ENCODE assay signal across 11 cellular contexts in genomic region chr2:186570587-186570986, GRCh38. TPM values are rescaled to one million over a fixed set of nuclear protein-coding genes. Genes with fewer than 3 reads are reported as not detected.
DNase-seq lines count a peak whose midpoint lies in the region; ATAC-seq, FAIRE-seq and TF ChIP-seq lines count a peak whose summit lies in the region.
"Had no signal": no experiment of that assay in that cellular context is flagged by ENCODE, and none has a peak within 500 bp of the region (broad histone marks: within the 10 kb centered on the region; RNA-seq: fewer than 3 reads in every experiment).

No MANE protein-coding gene starts in this region.

- H3K9me3 ChIP-seq in HCT116 (ENCODE audit: control insufficient read depth in 1 of 2, insufficient read depth in 1 of 2, low read depth in 1 of 2, low read length in 2 of 2), result no peaks in the 10 kb centered on the region
- no peaks in the 10 kb centered on the region for H3K9me3 ChIP-seq in fibroblast of lung (ENCODE audit: control insufficient read depth, insufficient read depth, low read depth, low read length)
- H3K9me3 ChIP-seq in pancreas, result no peaks in the 10 kb centered on the region
- no peaks in the 10 kb centered on the region for H3K9me3 ChIP-seq in CD4-positive, alpha-beta memory T cell (ENCODE audit: control insufficient read depth in 1 of 2, low read length in 2 of 2)
- H3K9me3 ChIP-seq: tibial artery had no signal

- no peaks in the 10 kb centered on the region for H3K9me2 ChIP-seq in HCT116 (ENCODE audit: insufficient read depth)

- no peaks in the 10 kb centered on the region for H4K20me1 ChIP-seq in HCT116 (ENCODE audit: insufficient read depth)
- no peaks in the 10 kb centered on the region for H4K20me1 ChIP-seq in fibroblast of lung (ENCODE audit: control insufficient read depth, extremely low read depth, insufficient read depth, low read length)

- H3K27me3 ChIP-seq in HCT116 (ENCODE audit: insufficient read depth, low read length), result no peaks in the 10 kb centered on the region
- H3K27me3 ChIP-seq in fibroblast of lung (ENCODE audit: control insufficient read depth, insufficient read depth, low read length), result no peaks in the 10 kb centered on the region
- H3K27me3 ChIP-seq in pancreas, result no peaks in the 10 kb centered on the region
- no peaks in the 10 kb centered on the region for H3K27me3 ChIP-seq in CD4-positive, alpha-beta memory T cell (ENCODE audit: insufficient read depth, low read length)
- H3K27me3 ChIP-seq: dorsolateral prefrontal cortex, tibial artery had no signal

- CTCF ChIA-PET in HCT116 (lab: Charles Lee), result interaction anchor here (0.6 kb wide), 1 partner anchor 56 kb away, joined by 3 read pairs; no protein-coding TSS in a partner anchor
- CTCF ChIA-PET in CD4-positive, alpha-beta memory T cell (lab: Charles Lee; ENCODE audit: partially characterized antibody), result no interaction called here

- H2AFZ ChIP-seq in HCT116 (ENCODE audit: low read depth, low read length, poor library complexity, severe bottlenecking) (peak overlapping the region; percentile 28), fibroblast of lung (ENCODE audit: low read length) (no peak overlapping the region)

- peaks cover 31 to 43% of the 10 kb centered on the region in 2 experiments for H3K4me1 ChIP-seq in HCT116 (ENCODE audit: control insufficient read depth in 1 of 2, insufficient read depth in 2 of 2, low read length in 2 of 2)
- no peaks in the 10 kb centered on the region for H3K4me1 ChIP-seq in fibroblast of lung (ENCODE audit: control insufficient read depth, extremely low read depth, insufficient read depth, low read length)
- H3K4me1 ChIP-seq in pancreas, result peaks cover 0 to 16% (median 0%) of the 10 kb centered on the region in 3 donors
- H3K4me1 ChIP-seq in CD4-positive, alpha-beta memory T cell (ENCODE audit: insufficient read depth, low read length), result no peaks in the 10 kb centered on the region

- H3K36me3 Mint-ChIP-seq in CD4-positive, alpha-beta memory T cell, result no peaks in the 10 kb centered on the region

- BruUV-seq in HCT116 (replicated peaks; lab: Mats Ljungman, UMichigan), result no TSS peak

- H3K4me2 ChIP-seq in HCT116 (ENCODE audit: low read length) (peak overlapping the region; percentile 52), fibroblast of lung (ENCODE audit: extremely low read depth, insufficient read depth, low read length) (no peak overlapping the region)

- in situ Hi-C loops in G401 (cut with HindIII; ENCODE audit: low sequenced_read_pairs), result no loop called here

- no peak for FAIRE-seq in pancreas (lab: Jason Lieb, UNC)

- intact Hi-C loops in HCT116 (cut with micrococcal nuclease), result no loop called here
- intact Hi-C loops in pancreas (cut with DNase I), result no loop called here
- intact Hi-C loops in CD4-positive, alpha-beta memory T cell (cut with micrococcal nuclease), result no loop called here

- TF ChIP-seq POLR2A in HCT116 (IDR thresholded peaks at IDR 0.05; ENCODE audit: borderline replicate concordance, extremely low read depth, insufficient read depth, insufficient read length), result no peak
- TF ChIP-seq POLR2A in erythroblast (IDR thresholded peaks at IDR 0.05; ENCODE audit: low read length), result no peak

- H3K9ac ChIP-seq in HCT116 (ENCODE audit: low read length) (no peak overlapping the region), fibroblast of lung (ENCODE audit: insufficient read depth, low read length) (no peak overlapping the region)

- TF ChIP-seq CTCF in HCT116 (IDR thresholded peaks at IDR 0.05 in 2 of 3, conservative IDR thresholded peaks at IDR 0.05 in 1 of 3; ENCODE audit: borderline replicate concordance in 1 of 3, insufficient read depth in 1 of 3, low read depth in 2 of 3, low read length in 2 of 3) (no peak), fibroblast of lung (conservative IDR thresholded peaks at IDR 0.05 in 1 of 2, IDR thresholded peaks at IDR 0.05 in 1 of 2; ENCODE audit: low read depth in 1 of 2, low read length in 2 of 2) (no peak), pancreas (IDR thresholded peaks at IDR 0.05) (no peak)

- no peak overlapping the region for H3K27ac Mint-ChIP-seq in CD4-positive, alpha-beta memory T cell

- DNase-seq in HCT116 (ENCODE audit: low read depth, low spot score) (no peak), fibroblast of lung (ENCODE audit: low read depth in 2 of 2) (peak; percentile 42 to 81), pancreas (no peak), erythroblast (lab: John Stamatoyannopoulos, UW) (no peak), G401 (ENCODE audit: low spot score) (no peak)
- no peak for DNase-seq in stimulated activated CD4-positive, alpha-beta T cell treated with anti-CD3 and anti-CD28 coated beads, Interleukin-1b, Interleukin-23, amount 100 ng/mL, for 48 hours
- DNase-seq in CD4-positive, alpha-beta memory T cell, result no peak
- DNase-seq: dorsolateral prefrontal cortex, NCI-H1105, tibial artery had no signal

- no peaks in the 10 kb centered on the region for H3K9me3 Mint-ChIP-seq in CD4-positive, alpha-beta memory T cell

- RAD21 ChIA-PET in HCT116 (lab: Charles Lee; ENCODE audit: low non-redundant PET in 1 of 2, low total read pairs in 2 of 2, uncharacterized antibody in 2 of 2, unreplicated experiment in 2 of 2), result no interaction called here

- no peaks in the 10 kb centered on the region for H3K4me1 Mint-ChIP-seq in CD4-positive, alpha-beta memory T cell

- H3K27me3 Mint-ChIP-seq in CD4-positive, alpha-beta memory T cell, result peaks cover 0 to 2% of the 10 kb centered on the region in 2 donors

- no peak overlapping the region for H3K4me3 Mint-ChIP-seq in CD4-positive, alpha-beta memory T cell

- TF ChIP-seq RAD21 in HCT116 (IDR thresholded peaks at IDR 0.05; ENCODE audit: low read depth), result no peak

- POLR2A ChIA-PET in HCT116 (lab: Charles Lee), result interaction anchor here (2.8 kb wide), 1 partner anchor 19 kb away, joined by 10 read pairs; the partner anchor contains the start of gene ITGAV
- POLR2A ChIA-PET in CD4-positive, alpha-beta memory T cell (lab: Charles Lee; ENCODE audit: partially characterized antibody), result no interaction called here

- 0 out of 4 replicates have a peak overlapping the region, but pooled peaks of 1 of the 2 experiments have one; percentile 2 for H3K4me3 ChIP-seq in HCT116 (replicated peaks in 1 of 2; ENCODE audit: low read depth in 1 of 2, low read length in 2 of 2)
- H3K4me3 ChIP-seq in fibroblast of lung (replicated peaks in 1 of 4; ENCODE audit: control extremely low read depth in 1 of 4, insufficient read depth in 1 of 4, low read depth in 3 of 4, low read length in 4 of 4), result no peak overlapping the region
- no peak overlapping the region for H3K4me3 ChIP-seq in pancreas
- no peak overlapping the region for H3K4me3 ChIP-seq in CD4-positive, alpha-beta memory T cell (ENCODE audit: low read length in 2 of 2)
- H3K4me3 ChIP-seq: tibial artery had no signal

- H3K27ac ChIP-seq in HCT116 (ENCODE audit: low read depth, low read length) (no peak overlapping the region), fibroblast of lung (ENCODE audit: insufficient read depth, low read length) (no peak overlapping the region), pancreas (peak overlapping the region in 2 of 4 donors; percentile 23 to 37)
- H3K27ac ChIP-seq in CD4-positive, alpha-beta memory T cell (ENCODE audit: low read depth, low read length), result no peak overlapping the region
- H3K27ac ChIP-seq: tibial artery had no signal

- peak; percentile 53 for ATAC-seq in HCT116
- ATAC-seq in SK-N-SH treated with all-trans-retinoic acid at 6 μM for 48 hours, result peak; percentile 46
- peak; percentile 35 to 67 (median 58) for ATAC-seq in pancreas

- H3K36me3 ChIP-seq in HCT116 (ENCODE audit: control insufficient read depth in 1 of 2, insufficient read depth in 2 of 2, low read length in 2 of 2) (no peaks in the 10 kb centered on the region), fibroblast of lung (ENCODE audit: control insufficient read depth, insufficient read depth, low read length) (no peaks in the 10 kb centered on the region), pancreas (no peaks in the 10 kb centered on the region)
- no peaks in the 10 kb centered on the region for H3K36me3 ChIP-seq in CD4-positive, alpha-beta memory T cell (ENCODE audit: insufficient read depth, low read length)
- H3K36me3 ChIP-seq: tibial artery had no signal

- 58 to 69% methylated on average over 5 of the region's 5 CpGs for WGBS in pancreas, 2 donors

- H3K79me2 ChIP-seq in HCT116 (ENCODE audit: insufficient read depth, low read length), result no peaks in the 10 kb centered on the region
- no peaks in the 10 kb centered on the region for H3K79me2 ChIP-seq in fibroblast of lung (ENCODE audit: control insufficient read depth, insufficient read depth, low read length)

TF ChIP-seq in HCT116, 20 proteins besides CTCF, POLR2A, EP300 and RAD21 (continues in another document):
- no peak for TF ChIP-seq ZFX (IDR thresholded peaks at IDR 0.05)
- no peak; the same call in 1 of the 2 replicates for TF ChIP-seq CEBPB (IDR thresholded peaks at IDR 0.05; ENCODE audit: low read depth)
- peak; percentile 43; the same call in 1 of the 2 replicates for TF ChIP-seq EGR1 (IDR thresholded peaks at IDR 0.05; ENCODE audit: low read depth)
- TF ChIP-seq YY1 (IDR thresholded peaks at IDR 0.05; ENCODE audit: extremely low read depth, insufficient replicate concordance, low read depth, low read length), result no peak
- TF ChIP-seq MAX (IDR thresholded peaks at IDR 0.05), result no peak

TF ChIP-seq in SK-N-SH treated with all-trans-retinoic acid at 6 μM for 48 hours, 23 proteins besides CTCF, POLR2A, EP300 and RAD21 (continues in another document):
- TF ChIP-seq ESRRG (CRISPR knock-in tag; IDR thresholded peaks at IDR 0.05), result no peak
- no peak for TF ChIP-seq ZFP3 (CRISPR knock-in tag; IDR thresholded peaks at IDR 0.05)
- no peak for TF ChIP-seq TCF4 (CRISPR knock-in tag; IDR thresholded peaks at IDR 0.05; ENCODE audit: borderline replicate concordance)

RNA-seq across cellular contexts. Expression of gene ITGAV, which starts 19.3 kb away (rescaled TPM):
- total RNA-seq in HCT116 (2021; ENCODE audit: unreplicated experiment) (36.3 TPM), fibroblast of lung (149 and 205 TPM in 2 replicates), pancreas (10 to 100 TPM; 23.9 to 83.3 (median 30.4) TPM)
- 12.8 and 18.3 TPM in 2 replicates for polyA plus RNA-seq in HCT116 (2012)
- polyA plus RNA-seq in fibroblast of lung (44.8 and 121 TPM in 2 replicates), pancreas (10 to 100 TPM in 1 of 2 donors, 1 to 10 TPM in 1; 9.0 to 19.3 TPM)
- polyA plus RNA-seq in fibroblast of lung (2012), result 31.2 and 81.1 TPM in 2 replicates
- 21.0 and 60.0 TPM in 2 replicates for polyA minus RNA-seq in fibroblast of lung (ENCODE audit: low replicate concordance)
- 125 and 172 TPM in 2 replicates for total RNA-seq in G401 (2014; rRNA removed; shearing (Covaris generic))
- total RNA-seq in CD4-positive, alpha-beta memory T cell, result 10 to 100 TPM; 11.0 to 12.0 TPM
- polyA plus RNA-seq in CD4-positive, alpha-beta memory T cell, result 1 to 10 TPM; 1.2 to 2.3 TPM

Comparison
In these comparisons a context has a peak if more than half of its experiments do, and no peak if none do; other contexts are left out.
1. DNase-seq: peak in fibroblast of lung (2 of 2); none in HCT116 (single experiment), pancreas (0 of 6), erythroblast (0 of 2), G401 (single experiment), stimulated activated CD4-positive, alpha-beta T cell treated with anti-CD3 and anti-CD28 coated beads, Interleukin-1b, Interleukin-23, amount 100 ng/mL, for 48 hours (single experiment) and CD4-positive, alpha-beta memory T cell (0 of 5).
2. Peak in every context shown above with its lines, with median percentiles within 50 percentile points of each other: ATAC-seq.